Comparison of ENCODE assay signal across 24 cellular contexts in the genomic region with DNA sequence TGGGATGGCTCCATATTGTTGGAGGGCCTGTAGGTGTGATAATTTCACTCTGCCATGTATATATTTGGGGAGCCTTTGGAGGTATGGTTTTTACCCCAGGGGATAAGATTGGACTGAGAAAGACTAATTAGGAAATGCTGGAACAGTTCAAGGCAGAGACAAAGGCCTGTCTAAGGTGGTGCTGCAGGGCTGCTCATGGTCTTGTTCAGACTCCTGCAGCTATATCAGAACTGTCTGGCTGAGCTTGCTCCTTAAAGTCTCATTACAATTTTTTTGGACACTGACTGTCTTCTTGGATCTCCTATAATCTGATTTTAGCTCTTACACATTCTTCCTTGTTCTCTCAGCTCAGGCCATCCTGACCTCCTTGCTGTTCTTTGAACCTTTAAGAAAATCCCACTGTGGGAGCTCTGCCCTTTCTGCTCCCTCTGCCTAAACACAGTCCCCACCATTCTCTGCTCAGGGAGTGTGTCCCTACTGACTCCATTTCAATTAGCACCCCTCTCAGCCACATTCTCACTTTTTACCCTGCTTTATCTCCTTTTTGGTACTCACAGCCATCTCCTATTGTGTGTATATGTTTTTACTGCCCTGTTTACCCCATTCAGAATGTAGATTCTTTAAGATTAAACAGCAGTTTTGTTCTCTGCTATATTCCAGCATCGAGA.
"Had no signal": no experiment of that assay in that cellular context is flagged by ENCODE, and none has a peak within 500 bp of the region (broad histone marks: within the 10 kb centered on the region; RNA-seq: fewer than 3 reads in every experiment).

No MANE protein-coding gene starts in this region.

- H3K27me3 ChIP-seq: adrenal gland had no signal

- H3K4me1 Mint-ChIP-seq: activated naive CD8-positive, alpha-beta T cell treated with anti-CD3 and anti-CD28 coated beads, Interleukin-2, amount 10 ng/mL, durations not matched to agents 7 days and 5 days; T-cell had no signal

- DNase-seq: activated CD4-positive, alpha-beta T cell treated with anti-CD3 and anti-CD28 coated beads for 4 hours; activated CD8-positive, alpha-beta memory T cell treated with anti-CD3 and anti-CD28 coated beads, Interleukin-2, amount 50 U/mL, for 4 hours; activated CD8-positive, alpha-beta T cell treated with anti-CD3 and anti-CD28 coated beads for 36 hours; activated naive CD4-positive, alpha-beta T cell treated with anti-CD3 and anti-CD28 coated beads, Interleukin-2, amount 50 U/mL, for 16 hours; activated naive CD8-positive, alpha-beta T cell treated with anti-CD3 and anti-CD28 coated beads, Interleukin-2, amount 10 ng/mL, durations not matched to agents 7 days and 5 days; activated T-cell treated with anti-CD3 and anti-CD28 coated beads, Interleukin-2, amount 50 U/mL, for 72 hours; adrenal gland; cerebellar nuclear complex; Karpas-422; NCI-H1092; NCI-H1417; NCI-H2029; NCI-H2107; NCI-H2171 treated with DMSO at 0.1 percent for 48 hours; NCI-H226; NCI-H526; NCI-H774; NK-92 treated with Interleukin-12 subunit alpha and Interleukin-12 subunit beta, amount 100 ng/mL, for 24 hours; SHP77; T-cell; T-helper 2 cell; T1000 had no signal

- H3K4me1 ChIP-seq: adrenal gland had no signal

- H3K27ac ChIP-seq: adrenal gland, VCaP had no signal

- H3K4me3 ChIP-seq: adrenal gland had no signal

- H3K36me3 ChIP-seq: adrenal gland had no signal

- H3K4me3 Mint-ChIP-seq: activated CD8-positive, alpha-beta T cell treated with anti-CD3 and anti-CD28 coated beads for 36 hours; activated naive CD8-positive, alpha-beta T cell treated with anti-CD3 and anti-CD28 coated beads, Interleukin-2, amount 10 ng/mL, durations not matched to agents 7 days and 5 days; activated T-cell treated with anti-CD3 and anti-CD28 coated beads, Interleukin-2, amount 50 U/mL, for 72 hours; T-cell had no signal

- H3K36me3 Mint-ChIP-seq: activated naive CD8-positive, alpha-beta T cell treated with anti-CD3 and anti-CD28 coated beads, Interleukin-2, amount 10 ng/mL, durations not matched to agents 7 days and 5 days; T-cell had no signal

- ATAC-seq: activated CD4-positive, CD25-positive, alpha-beta regulatory T cell treated with anti-CD3 and anti-CD28 coated beads, Interleukin-2, amount 50 U/mL, for 24 hours; activated CD8-positive, alpha-beta T cell treated with anti-CD3 and anti-CD28 coated beads for 36 hours; activated T-cell treated with anti-CD3 and anti-CD28 coated beads, Interleukin-2, amount 50 U/mL, for 72 hours; T-cell had no signal

- H3K27me3 Mint-ChIP-seq: activated CD8-positive, alpha-beta T cell treated with anti-CD3 and anti-CD28 coated beads for 36 hours; T-cell had no signal

- H3K27ac Mint-ChIP-seq: activated CD8-positive, alpha-beta T cell treated with anti-CD3 and anti-CD28 coated beads for 36 hours; activated naive CD8-positive, alpha-beta T cell treated with anti-CD3 and anti-CD28 coated beads, Interleukin-2, amount 10 ng/mL, durations not matched to agents 7 days and 5 days; activated T-cell treated with anti-CD3 and anti-CD28 coated beads, Interleukin-2, amount 50 U/mL, for 72 hours had no signal

- H3K9me3 Mint-ChIP-seq: activated CD8-positive, alpha-beta T cell treated with anti-CD3 and anti-CD28 coated beads for 36 hours; activated naive CD8-positive, alpha-beta T cell treated with anti-CD3 and anti-CD28 coated beads, Interleukin-2, amount 10 ng/mL, durations not matched to agents 7 days and 5 days; activated T-cell treated with anti-CD3 and anti-CD28 coated beads, Interleukin-2, amount 50 U/mL, for 72 hours; T-cell had no signal
